In genomic region chr11:114036156-114036811, GRCh38 we compare ENCODE assay signal across 8 cellular contexts. TPM values are rescaled to one million over a fixed set of nuclear protein-coding genes. Genes with fewer than 3 reads are reported as not detected.
DNase-seq lines count a peak whose midpoint lies in the region; ATAC-seq lines count a peak whose summit lies in the region.

No MANE protein-coding gene starts in this region.

- DNase-seq in GM03348 (ENCODE audit: low spot score), result peak; percentile 87
- DNase-seq in NCI-H510A (lab: John Stamatoyannopoulos, UW), result peak; percentile 58
- DNase-seq in activated CD4-positive, alpha-beta memory T cell treated with anti-CD3 and anti-CD28 coated beads, Interleukin-2, amount 10 ng/mL, durations not matched to agents 7 days and 5 days, result peak; percentile 58
- peak; percentile 17 to 32 (median 28) for DNase-seq in effector memory CD4-positive, alpha-beta T cell
- DNase-seq in lung microvascular endothelial cell (ENCODE audit: low read depth in 2 of 2), result peak; percentile 75 to 76
- peak; percentile 12 to 55 (median 18) for DNase-seq in stimulated activated CD4-positive, alpha-beta T cell treated with anti-CD3 and anti-CD28 coated beads, TNF-alpha, amount 100 ng/mL, for 24 hours (ENCODE audit: low read depth in 3 of 3)

- peaks cover 6% of the 10 kb centered on the region for H3K4me1 ChIP-seq in effector memory CD4-positive, alpha-beta T cell (ENCODE audit: control insufficient read depth, insufficient read depth, low read length, poor library complexity, severe bottlenecking)

- no peak overlapping the region for H3K4me3 ChIP-seq in effector memory CD4-positive, alpha-beta T cell (ENCODE audit: insufficient read depth, low read depth, low read length, poor library complexity, severe bottlenecking)

- H3K27me3 Mint-ChIP-seq in activated CD4-positive, alpha-beta memory T cell treated with anti-CD3 and anti-CD28 coated beads, Interleukin-2, amount 10 ng/mL, durations not matched to agents 7 days and 5 days, result peaks cover 19% of the 10 kb centered on the region

- no peaks in the 10 kb centered on the region for H3K9me3 Mint-ChIP-seq in activated CD4-positive, alpha-beta memory T cell treated with anti-CD3 and anti-CD28 coated beads, Interleukin-2, amount 10 ng/mL, durations not matched to agents 7 days and 5 days

- POLR2A ChIA-PET in activated CD4-positive, alpha-beta memory T cell treated with anti-CD3 and anti-CD28 coated beads, Interleukin-2, amount 10 ng/mL, durations not matched to agents 7 days and 5 days (lab: Charles Lee), result no interaction called here

- H3K27ac Mint-ChIP-seq in activated CD4-positive, alpha-beta memory T cell treated with anti-CD3 and anti-CD28 coated beads, Interleukin-2, amount 10 ng/mL, durations not matched to agents 7 days and 5 days, result no peak overlapping the region

- H3K4me3 Mint-ChIP-seq in activated CD4-positive, alpha-beta memory T cell treated with anti-CD3 and anti-CD28 coated beads, Interleukin-2, amount 10 ng/mL, durations not matched to agents 7 days and 5 days, result no peak overlapping the region

- CTCF ChIA-PET in activated CD4-positive, alpha-beta memory T cell treated with anti-CD3 and anti-CD28 coated beads, Interleukin-2, amount 10 ng/mL, durations not matched to agents 7 days and 5 days (lab: Charles Lee), result interaction anchor here (0.7 to 8.5 kb wide), 7 partner anchors 9 to 224 kb away, joined by 3 to 148 read pairs (median 4); no protein-coding TSS in a partner anchor

- no peaks in the 10 kb centered on the region for H3K36me3 Mint-ChIP-seq in activated CD4-positive, alpha-beta memory T cell treated with anti-CD3 and anti-CD28 coated beads, Interleukin-2, amount 10 ng/mL, durations not matched to agents 7 days and 5 days (ENCODE audit: low read depth)

- no peak for ATAC-seq in HG03439 (IDR thresholded peaks at IDR 0.05; ENCODE audit: unreplicated experiment)
- ATAC-seq in GM21423 (IDR thresholded peaks at IDR 0.05; ENCODE audit: unreplicated experiment), result no peak

- H3K36me3 ChIP-seq in effector memory CD4-positive, alpha-beta T cell (ENCODE audit: control insufficient read depth, insufficient read depth, low read length), result no peaks in the 10 kb centered on the region

- peaks cover 7% of the 10 kb centered on the region for H3K4me1 Mint-ChIP-seq in activated CD4-positive, alpha-beta memory T cell treated with anti-CD3 and anti-CD28 coated beads, Interleukin-2, amount 10 ng/mL, durations not matched to agents 7 days and 5 days

- H3K27me3 ChIP-seq in effector memory CD4-positive, alpha-beta T cell (replicated peaks; ENCODE audit: control insufficient read depth, insufficient read depth, low read length, poor library complexity, severe bottlenecking), result no peaks in the 10 kb centered on the region

- H3K9me3 ChIP-seq in effector memory CD4-positive, alpha-beta T cell (ENCODE audit: control insufficient read depth, low read length), result no peaks in the 10 kb centered on the region

- no peak overlapping the region for H3K27ac ChIP-seq in effector memory CD4-positive, alpha-beta T cell (ENCODE audit: insufficient read depth, low read length, poor library complexity, severe bottlenecking)

RNA-seq across cellular contexts. Expression of gene ZBTB16, which starts 23.2 kb away (rescaled TPM):
- 10 to 100 TPM; 11.0 to 11.8 TPM for total RNA-seq in activated CD4-positive, alpha-beta memory T cell treated with anti-CD3 and anti-CD28 coated beads, Interleukin-2, amount 10 ng/mL, durations not matched to agents 7 days and 5 days
- 10.0 and 22.0 TPM in 2 replicates for total RNA-seq in lung microvascular endothelial cell

Comparison
In these comparisons a context has a peak if more than half of its experiments do, and no peak if none do; other contexts are left out.
1. DNase-seq: peak in every context shown above with its lines; median percentile 87 in GM03348; 76 in lung microvascular endothelial cell; 58 in NCI-H510A; 58 in activated CD4-positive, alpha-beta memory T cell treated with anti-CD3 and anti-CD28 coated beads, Interleukin-2, amount 10 ng/mL, durations not matched to agents 7 days and 5 days; 28 in effector memory CD4-positive, alpha-beta T cell; 18 in stimulated activated CD4-positive, alpha-beta T cell treated with anti-CD3 and anti-CD28 coated beads, TNF-alpha, amount 100 ng/mL, for 24 hours.